ENCODE assay signal across 8 cellular contexts in genomic region chr15:74433592-74434259, GRCh38. TPM values are rescaled to one million over a fixed set of nuclear protein-coding genes. Genes with fewer than 3 reads are reported as not detected.
DNase-seq lines count a peak whose midpoint lies in the region; ATAC-seq and TF ChIP-seq lines count a peak whose summit lies in the region.

Gene SEMA7A, minus strand, starts transcription at chr15:74433958. Its CDS starts 40 bp downstream, at chr15:74433918.

- H3K9ac ChIP-seq in IMR-90 (ENCODE audit: low read depth, low read length) = peak within 1 kb of the TSS; percentile 85

- H3K27ac ChIP-seq in IMR-90 (ENCODE audit: insufficient read depth, low read length) = peak within 1 kb of the TSS; percentile 36
- H3K27ac ChIP-seq in SJSA1 = no peak within 1 kb of the TSS
- H3K27ac ChIP-seq in neutrophil = peak within 1 kb of the TSS; percentile 37

- peak within 1 kb of the TSS; percentile 87 for H4K91ac ChIP-seq in IMR-90 (ENCODE audit: insufficient read depth, low read depth, low read length)

- H3K27me3 ChIP-seq in IMR-90 (ENCODE audit: control insufficient read depth, insufficient read depth, low read length) (no peaks in the 10 kb centered on the region), SJSA1 (replicated peaks) (no peaks in the 10 kb centered on the region; the same call in 1 of the 2 replicates), neutrophil (peaks cover 78% of the 10 kb centered on the region)

- H3K4me2 ChIP-seq in IMR-90 (ENCODE audit: low read depth, low read length) = peak within 1 kb of the TSS; percentile 74

- peaks cover 52% of the 10 kb centered on the region for H3K36me3 Mint-ChIP-seq in Calu3 (ENCODE audit: insufficient read depth, unreplicated experiment)

- no peaks in the 10 kb centered on the region for H3K9me3 Mint-ChIP-seq in Calu3 (ENCODE audit: low read depth, unreplicated experiment)

- peaks cover 34% of the 10 kb centered on the region for H4K20me1 ChIP-seq in IMR-90 (ENCODE audit: insufficient read depth, low read length)

- H3K18ac ChIP-seq in IMR-90 (ENCODE audit: low read depth, low read length) = peak within 1 kb of the TSS; percentile 43

- intact Hi-C loops in Calu3 (cut with micrococcal nuclease; ENCODE audit: unreplicated experiment) = no loop called here
- intact Hi-C loops in IMR-90 (cut with micrococcal nuclease) = loop anchor here (2.0 kb wide), 1 partner anchor 27 kb away; no protein-coding TSS in a partner anchor

- peak within 1 kb of the TSS; percentile 98 for H3K4me3 ChIP-seq in IMR-90 (ENCODE audit: insufficient read depth, low read depth, low read length)
- peak within 1 kb of the TSS; percentile 97 for H3K4me3 ChIP-seq in SJSA1
- peak within 1 kb of the TSS; percentile 68 to 75 for H3K4me3 ChIP-seq in neutrophil (ENCODE audit: low read depth in 1 of 2, low read length in 1 of 2)

- H3K14ac ChIP-seq in IMR-90 (replicated peaks; ENCODE audit: low read depth, low read length) = peak within 1 kb of the TSS; percentile 93

- H3K27me3 Mint-ChIP-seq in Calu3 (ENCODE audit: unreplicated experiment) = no peaks in the 10 kb centered on the region

- peak within 1 kb of the TSS; percentile 73 for H2BK120ac ChIP-seq in IMR-90 (ENCODE audit: low read depth, low read length)

- peak; percentile 91 for DNase-seq in Calu3
- DNase-seq in IMR-90 = peak; percentile 71
- peak; percentile 62 to 82 for DNase-seq in SJSA1 (ENCODE audit: low read depth in 1 of 2, low spot score in 2 of 2)
- DNase-seq in activated naive CD4-positive, alpha-beta T cell (lab: John Stamatoyannopoulos, UW) = peak; percentile 45 to 66 (median 51)
- peak; percentile 95 for DNase-seq in germinal center (ENCODE audit: low spot score)
- DNase-seq in superior temporal gyrus (ENCODE audit: extremely low spot score) = peak; percentile 84

- TF ChIP-seq RAD21 in IMR-90 (IDR thresholded peaks at IDR 0.05; ENCODE audit: low read length) = no peak

- peak within 1 kb of the TSS; percentile 76 to 97 for H4K8ac ChIP-seq in IMR-90 (ENCODE audit: low read depth in 2 of 2, low read length in 2 of 2)

- ATAC-seq in GM21360 (IDR thresholded peaks at IDR 0.05; ENCODE audit: unreplicated experiment) (peak; percentile 59), IMR-90 (ENCODE audit: low read depth) (peak; percentile 95)

- WGBS in IMR-90 (ENCODE audit: extremely low coverage in 2 of 2, insufficient read length in 1 of 2), 2 experiments = 2% methylated on average over 48 of the region's 75 CpGs; no CpG with 5 or more reads in 1 of the 2 experiments

- CTCF ChIA-PET in Calu3 (lab: Charles Lee) (interaction anchor here (0.7 to 1.4 kb wide), 3 partner anchors 9 to 52 kb away, joined by 3 to 4 read pairs (median 3); no protein-coding TSS in a partner anchor), IMR-90 (lab: Yijun Ruan, JAX) (interaction anchor here (0.7 kb wide), 1 partner anchor 52 kb away, joined by 3 read pairs; no protein-coding TSS in a partner anchor)

- dilution Hi-C loops in IMR-90 (cut with HindIII; ENCODE audit: low sequenced_read_pairs, unreplicated experiment) = no loop called here

- no peak within 1 kb of the TSS for H3K56ac ChIP-seq in IMR-90 (ENCODE audit: extremely low read depth, insufficient read depth, low read length)

- TF ChIP-seq POLR2A in IMR-90 (IDR thresholded peaks at IDR 0.05; ENCODE audit: low read depth, low read length) = peak; percentile 93

- H2BK15ac ChIP-seq in IMR-90 (ENCODE audit: low read depth, low read length) = peak within 1 kb of the TSS; percentile 57; the same call in 1 of the 3 replicates

- H3K4me3 Mint-ChIP-seq in Calu3 (ENCODE audit: low read depth, unreplicated experiment) = peak within 1 kb of the TSS; percentile 80

- H3K9me3 ChIP-seq in IMR-90 (ENCODE audit: control insufficient read depth, insufficient read depth, low read length) = no peaks in the 10 kb centered on the region
- H3K9me3 ChIP-seq in SJSA1 (replicated peaks) = peaks cover 6% of the 10 kb centered on the region
- H3K9me3 ChIP-seq in neutrophil = no peaks in the 10 kb centered on the region

- H3K79me1 ChIP-seq in IMR-90 (ENCODE audit: low read depth in 1 of 2, low read length in 2 of 2) = peaks cover 3 to 53% of the 10 kb centered on the region in 2 experiments; a peak in 3 of 4 replicates

- H4K5ac ChIP-seq in IMR-90 (ENCODE audit: low read depth, low read length) = peak within 1 kb of the TSS; percentile 60

- peaks cover 48% of the 10 kb centered on the region for H3K4me1 Mint-ChIP-seq in Calu3 (ENCODE audit: low read depth, unreplicated experiment)

- H2AFZ ChIP-seq in IMR-90 (replicated peaks; ENCODE audit: low read length, poor library complexity) = peak within 1 kb of the TSS; percentile 96

- H2BK20ac ChIP-seq in IMR-90 (ENCODE audit: low read depth, low read length) = peak within 1 kb of the TSS; percentile 39; the same call in 1 of the 2 replicates

- TF ChIP-seq CTCF in Calu3 (IDR thresholded peaks at IDR 0.05; ENCODE audit: unreplicated experiment) (no peak), IMR-90 (conservative IDR thresholded peaks at IDR 0.05; ENCODE audit: low read depth, low read length) (no peak), neutrophil (IDR thresholded peaks at IDR 0.05) (peak; percentile 36)

- H2BK5ac ChIP-seq in IMR-90 (ENCODE audit: low read depth, low read length, poor library complexity, severe bottlenecking) = peak within 1 kb of the TSS; percentile 69

- peak within 1 kb of the TSS; percentile 99 for H2AK5ac ChIP-seq in IMR-90 (ENCODE audit: low read depth, low read length)

- BruUV-seq in Calu3 (replicated peaks; lab: Mats Ljungman, UMichigan) = TSS peak; percentile 34
- no TSS peak for BruUV-seq in IMR-90 (replicated peaks; lab: Mats Ljungman, UMichigan)

- peaks cover 23% of the 10 kb centered on the region for H3K9me1 ChIP-seq in IMR-90 (ENCODE audit: insufficient read depth, low read length)

- H3K4me1 ChIP-seq in IMR-90 (ENCODE audit: control insufficient read depth, insufficient read depth, low read length) (peaks cover 20% of the 10 kb centered on the region), SJSA1 (replicated peaks) (peaks cover 22% of the 10 kb centered on the region), neutrophil (ENCODE audit: control insufficient read depth in 1 of 2, insufficient read depth in 1 of 2, low read depth in 1 of 2, low read length in 1 of 2) (peaks cover 24 to 32% of the 10 kb centered on the region in 2 experiments)

- H3K4ac ChIP-seq in IMR-90 (ENCODE audit: low read depth, low read length) = peak within 1 kb of the TSS; percentile 96

- peak within 1 kb of the TSS; percentile 69 for H3K27ac Mint-ChIP-seq in Calu3 (ENCODE audit: unreplicated experiment)

- POLR2A ChIA-PET in IMR-90 (lab: Charles Lee; ENCODE audit: unreplicated experiment) = interaction anchor here (0.6 kb wide), 1 partner anchor 492 kb away, joined by 3 read pairs; no protein-coding TSS in a partner anchor

- in situ Hi-C loops in IMR-90 (cut with MboI; ENCODE audit: low sequenced_read_pairs) = no loop called here

- peak within 1 kb of the TSS; percentile 98 for H3K23ac ChIP-seq in IMR-90 (ENCODE audit: low read depth, low read length)

- H3K36me3 ChIP-seq in IMR-90 (ENCODE audit: control insufficient read depth, insufficient read depth, low read length) (no peaks in the 10 kb centered on the region), SJSA1 (peaks cover 5% of the 10 kb centered on the region), neutrophil (no peaks in the 10 kb centered on the region)

- peak within 1 kb of the TSS; percentile 94 for H2AK9ac ChIP-seq in IMR-90 (replicated peaks; ENCODE audit: low read depth, low read length, poor library complexity)

TF ChIP-seq in IMR-90, 13 proteins besides CTCF, POLR2A, EP300 and RAD21:
- 0 out of 2 replicates have a peak, but pooled peaks have one; percentile 5 for TF ChIP-seq MAZ (IDR thresholded peaks at IDR 0.05; ENCODE audit: borderline replicate concordance, low read depth, low read length)
- no peak for TF ChIP-seq FOS (IDR thresholded peaks at IDR 0.05; ENCODE audit: low read depth, low read length)
- 0 out of 2 replicates have a peak, but pooled peaks have one; percentile 25 for TF ChIP-seq MXI1 (IDR thresholded peaks at IDR 0.05; ENCODE audit: borderline replicate concordance, low read depth, low read length)

RNA-seq across cellular contexts. Expression of gene SEMA7A, which starts in this region (rescaled TPM):
- total RNA-seq in Calu3 (2022) (67.6 and 74.8 TPM in 2 replicates), IMR-90 (2012; rRNA removed) (27.8 and 30.5 TPM in 2 replicates)
- polyA plus RNA-seq in IMR-90 (2012; rRNA removed) = 87.3 and 88.1 TPM in 2 replicates
- polyA plus RNA-seq in IMR-90 (2012; cell fraction: cytosol; rRNA removed) = 46.2 and 68.0 TPM in 2 replicates
- polyA plus RNA-seq in IMR-90 (2012; cell fraction: nucleus; rRNA removed; ENCODE audit: low replicate concordance) = 57.3 and 104 TPM in 2 replicates
- 5.2 and 5.4 TPM in 2 replicates for total RNA-seq in SJSA1 (2014; rRNA removed; shearing (Covaris generic))
